ENCODE assay signal across 1 cellular context in genomic region chr2:144331652-144332355, GRCh38.
TF ChIP-seq lines count a peak whose summit lies in the region.

No MANE protein-coding gene starts in this region.

TF ChIP-seq in K562, 482 proteins besides CTCF, POLR2A, EP300 and RAD21 (continued from another document and continues in another):
- TF ChIP-seq MBD2 (IDR thresholded peaks at IDR 0.05; ENCODE audit: borderline replicate concordance, low read depth) (0 out of 2 replicates have a peak, but pooled peaks have one; percentile 23), TRIM24 (IDR thresholded peaks at IDR 0.05) (peak in 1 of 2 experiments; percentile 37; a peak in 1 of 4 replicates), PTBP1 (IDR thresholded peaks at IDR 0.05; ENCODE audit: low read depth, low read length) (no peak), BCOR (IDR thresholded peaks at IDR 0.05) (peak; percentile 71), ARID3B (CRISPR knock-in tag; IDR thresholded peaks at IDR 0.05; ENCODE audit: borderline replicate concordance) (no peak), CBX3 (IDR thresholded peaks at IDR 0.05; ENCODE audit: borderline replicate concordance in 1 of 2, low read length in 2 of 2) (peak in 1 of 2 experiments; percentile 39; a peak in 1 of 3 replicates), KAT2B (IDR thresholded peaks at IDR 0.05; ENCODE audit: low read depth, low read length) (no peak), RBBP5 (IDR thresholded peaks at IDR 0.05; ENCODE audit: borderline replicate concordance, insufficient read depth, low read length, poor library complexity, severe bottlenecking) (peak; percentile 88), ZNF77 (CRISPR knock-in tag; IDR thresholded peaks at IDR 0.05) (no peak), TGIF2 (CRISPR knock-in tag; IDR thresholded peaks at IDR 0.05) (no peak), MEF2A (IDR thresholded peaks at IDR 0.05; ENCODE audit: control insufficient read depth, low read depth, low read length) (no peak), ATF3 (IDR thresholded peaks at IDR 0.05) (no peak), ATF3 (CRISPR knock-in tag; conservative IDR thresholded peaks at IDR 0.05) (no peak), ZNF444 (CRISPR knock-in tag; IDR thresholded peaks at IDR 0.05) (no peak), TCF3 (CRISPR knock-in tag; IDR thresholded peaks at IDR 0.05) (no peak), POLR2AphosphoS5 (IDR thresholded peaks at IDR 0.05; ENCODE audit: control insufficient read depth, insufficient read depth, low read depth, low read length) (0 out of 2 replicates have a peak, but pooled peaks have one; percentile 33), SRF (CRISPR knock-in tag; IDR thresholded peaks at IDR 0.05) (peak in 1 of 2 experiments; percentile 50; a peak in 1 of 4 replicates), MEF2D (tag; conservative IDR thresholded peaks at IDR 0.05; ENCODE audit: low read depth) (no peak), ERF (CRISPR knock-in tag; IDR thresholded peaks at IDR 0.05) (0 out of 2 replicates have a peak, but pooled peaks have one; percentile 66), ZNF780A (CRISPR knock-in tag; IDR thresholded peaks at IDR 0.05) (no peak), NUFIP1 (IDR thresholded peaks at IDR 0.05; ENCODE audit: partially characterized antibody) (no peak), ADNP (tag; IDR thresholded peaks at IDR 0.05) (no peak), MTA1 (IDR thresholded peaks at IDR 0.05; ENCODE audit: borderline replicate concordance) (no peak), ZBTB8A (IDR thresholded peaks at IDR 0.05; ENCODE audit: partially characterized antibody) (no peak), TAL1 (IDR thresholded peaks at IDR 0.05) (no peak), PCBP1 (IDR thresholded peaks at IDR 0.05; ENCODE audit: low read depth, low read length, poor library complexity, severe bottlenecking) (no peak), TAF1 (IDR thresholded peaks at IDR 0.05; ENCODE audit: control insufficient read depth, extremely low read depth, insufficient read depth, low read length, severe bottlenecking) (peak; percentile 37), KDM5B (IDR thresholded peaks at IDR 0.05; ENCODE audit: insufficient replicate concordance, low read depth, low read length) (peak; percentile 56), DPF2 (IDR thresholded peaks at IDR 0.05) (peak; percentile 12; the same call in 1 of the 2 replicates), ZNF583 (CRISPR knock-in tag; IDR thresholded peaks at IDR 0.05) (no peak), RCOR1 (IDR thresholded peaks at IDR 0.05; ENCODE audit: borderline replicate concordance in 1 of 2, low read depth in 2 of 2, low read length in 2 of 2) (no peak), SMAD1 (IDR thresholded peaks at IDR 0.05; ENCODE audit: low read depth, low read length, partially characterized antibody) (no peak), POU5F1 (IDR thresholded peaks at IDR 0.05; ENCODE audit: borderline replicate concordance, low read depth, low read length, partially characterized antibody) (no peak), TAF7 (tag; IDR thresholded peaks at IDR 0.05) (peak; percentile 57; the same call in 1 of the 2 replicates), TSC22D4 (tag; IDR thresholded peaks at IDR 0.05) (no peak), TEAD2 (tag; IDR thresholded peaks at IDR 0.05) (no peak), MNT (conservative IDR thresholded peaks at IDR 0.05) (peak in 1 of 2 experiments; percentile 70; a peak in 2 of 4 replicates), TCF7L2 (IDR thresholded peaks at IDR 0.05; ENCODE audit: low read depth, low read length) (no peak), PHF8 (IDR thresholded peaks at IDR 0.05; ENCODE audit: borderline replicate concordance, low read length) (peak; percentile 65; the same call in 1 of the 2 replicates)
- TF ChIP-seq, protein P1, sequence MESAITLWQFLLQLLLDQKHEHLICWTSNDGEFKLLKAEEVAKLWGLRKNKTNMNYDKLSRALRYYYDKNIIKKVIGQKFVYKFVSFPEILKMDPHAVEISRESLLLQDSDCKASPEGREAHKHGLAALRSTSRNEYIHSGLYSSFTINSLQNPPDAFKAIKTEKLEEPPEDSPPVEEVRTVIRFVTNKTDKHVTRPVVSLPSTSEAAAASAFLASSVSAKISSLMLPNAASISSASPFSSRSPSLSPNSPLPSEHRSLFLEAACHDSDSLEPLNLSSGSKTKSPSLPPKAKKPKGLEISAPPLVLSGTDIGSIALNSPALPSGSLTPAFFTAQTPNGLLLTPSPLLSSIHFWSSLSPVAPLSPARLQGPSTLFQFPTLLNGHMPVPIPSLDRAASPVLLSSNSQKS (CRISPR knock-in tag; IDR thresholded peaks at IDR 0.05), result no peak
- TF ChIP-seq, protein P2, sequence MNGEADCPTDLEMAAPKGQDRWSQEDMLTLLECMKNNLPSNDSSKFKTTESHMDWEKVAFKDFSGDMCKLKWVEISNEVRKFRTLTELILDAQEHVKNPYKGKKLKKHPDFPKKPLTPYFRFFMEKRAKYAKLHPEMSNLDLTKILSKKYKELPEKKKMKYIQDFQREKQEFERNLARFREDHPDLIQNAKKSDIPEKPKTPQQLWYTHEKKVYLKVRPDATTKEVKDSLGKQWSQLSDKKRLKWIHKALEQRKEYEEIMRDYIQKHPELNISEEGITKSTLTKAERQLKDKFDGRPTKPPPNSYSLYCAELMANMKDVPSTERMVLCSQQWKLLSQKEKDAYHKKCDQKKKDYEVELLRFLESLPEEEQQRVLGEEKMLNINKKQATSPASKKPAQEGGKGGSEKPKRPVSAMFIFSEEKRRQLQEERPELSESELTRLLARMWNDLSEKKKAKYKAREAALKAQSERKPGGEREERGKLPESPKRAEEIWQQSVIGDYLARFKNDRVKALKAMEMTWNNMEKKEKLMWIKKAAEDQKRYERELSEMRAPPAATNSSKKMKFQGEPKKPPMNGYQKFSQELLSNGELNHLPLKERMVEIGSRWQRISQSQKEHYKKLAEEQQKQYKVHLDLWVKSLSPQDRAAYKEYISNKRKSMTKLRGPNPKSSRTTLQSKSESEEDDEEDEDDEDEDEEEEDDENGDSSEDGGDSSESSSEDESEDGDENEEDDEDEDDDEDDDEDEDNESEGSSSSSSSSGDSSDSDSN (IDR thresholded peaks at IDR 0.05; ENCODE audit: borderline replicate concordance in 1 of 2, low read depth in 2 of 2, low read length in 2 of 2), result no peak
- TF ChIP-seq, protein P3, sequence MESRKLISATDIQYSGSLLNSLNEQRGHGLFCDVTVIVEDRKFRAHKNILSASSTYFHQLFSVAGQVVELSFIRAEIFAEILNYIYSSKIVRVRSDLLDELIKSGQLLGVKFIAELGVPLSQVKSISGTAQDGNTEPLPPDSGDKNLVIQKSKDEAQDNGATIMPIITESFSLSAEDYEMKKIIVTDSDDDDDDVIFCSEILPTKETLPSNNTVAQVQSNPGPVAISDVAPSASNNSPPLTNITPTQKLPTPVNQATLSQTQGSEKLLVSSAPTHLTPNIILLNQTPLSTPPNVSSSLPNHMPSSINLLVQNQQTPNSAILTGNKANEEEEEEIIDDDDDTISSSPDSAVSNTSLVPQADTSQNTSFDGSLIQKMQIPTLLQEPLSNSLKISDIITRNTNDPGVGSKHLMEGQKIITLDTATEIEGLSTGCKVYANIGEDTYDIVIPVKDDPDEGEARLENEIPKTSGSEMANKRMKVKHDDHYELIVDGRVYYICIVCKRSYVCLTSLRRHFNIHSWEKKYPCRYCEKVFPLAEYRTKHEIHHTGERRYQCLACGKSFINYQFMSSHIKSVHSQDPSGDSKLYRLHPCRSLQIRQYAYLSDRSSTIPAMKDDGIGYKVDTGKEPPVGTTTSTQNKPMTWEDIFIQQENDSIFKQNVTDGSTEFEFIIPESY (CRISPR knock-in tag; IDR thresholded peaks at IDR 0.05), result no peak
- TF ChIP-seq, protein P4, sequence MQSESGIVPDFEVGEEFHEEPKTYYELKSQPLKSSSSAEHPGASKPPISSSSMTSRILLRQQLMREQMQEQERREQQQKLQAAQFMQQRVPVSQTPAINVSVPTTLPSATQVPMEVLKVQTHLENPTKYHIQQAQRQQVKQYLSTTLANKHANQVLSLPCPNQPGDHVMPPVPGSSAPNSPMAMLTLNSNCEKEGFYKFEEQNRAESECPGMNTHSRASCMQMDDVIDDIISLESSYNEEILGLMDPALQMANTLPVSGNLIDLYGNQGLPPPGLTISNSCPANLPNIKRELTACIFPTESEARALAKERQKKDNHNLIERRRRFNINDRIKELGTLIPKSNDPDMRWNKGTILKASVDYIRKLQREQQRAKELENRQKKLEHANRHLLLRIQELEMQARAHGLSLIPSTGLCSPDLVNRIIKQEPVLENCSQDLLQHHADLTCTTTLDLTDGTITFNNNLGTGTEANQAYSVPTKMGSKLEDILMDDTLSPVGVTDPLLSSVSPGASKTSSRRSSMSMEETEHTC (IDR thresholded peaks at IDR 0.05), result no peak
- TF ChIP-seq, protein P5, sequence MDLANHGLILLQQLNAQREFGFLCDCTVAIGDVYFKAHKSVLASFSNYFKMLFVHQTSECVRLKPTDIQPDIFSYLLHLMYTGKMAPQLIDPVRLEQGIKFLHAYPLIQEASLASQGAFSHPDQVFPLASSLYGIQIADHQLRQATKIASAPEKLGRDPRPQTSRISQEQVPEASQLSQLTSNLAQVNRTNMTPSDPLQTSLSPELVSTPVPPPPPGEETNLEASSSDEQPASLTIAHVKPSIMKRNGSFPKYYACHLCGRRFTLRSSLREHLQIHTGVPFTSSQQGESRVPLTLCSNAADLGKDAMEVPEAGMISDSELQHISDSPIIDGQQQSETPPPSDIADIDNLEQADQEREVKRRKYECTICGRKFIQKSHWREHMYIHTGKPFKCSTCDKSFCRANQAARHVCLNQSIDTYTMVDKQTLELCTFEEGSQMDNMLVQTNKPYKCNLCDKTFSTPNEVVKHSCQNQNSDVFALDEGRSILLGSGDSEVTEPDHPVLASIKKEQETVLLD (IDR thresholded peaks at IDR 0.05), result peak; percentile 55; the same call in 1 of the 2 replicates
- TF ChIP-seq, protein P6, sequence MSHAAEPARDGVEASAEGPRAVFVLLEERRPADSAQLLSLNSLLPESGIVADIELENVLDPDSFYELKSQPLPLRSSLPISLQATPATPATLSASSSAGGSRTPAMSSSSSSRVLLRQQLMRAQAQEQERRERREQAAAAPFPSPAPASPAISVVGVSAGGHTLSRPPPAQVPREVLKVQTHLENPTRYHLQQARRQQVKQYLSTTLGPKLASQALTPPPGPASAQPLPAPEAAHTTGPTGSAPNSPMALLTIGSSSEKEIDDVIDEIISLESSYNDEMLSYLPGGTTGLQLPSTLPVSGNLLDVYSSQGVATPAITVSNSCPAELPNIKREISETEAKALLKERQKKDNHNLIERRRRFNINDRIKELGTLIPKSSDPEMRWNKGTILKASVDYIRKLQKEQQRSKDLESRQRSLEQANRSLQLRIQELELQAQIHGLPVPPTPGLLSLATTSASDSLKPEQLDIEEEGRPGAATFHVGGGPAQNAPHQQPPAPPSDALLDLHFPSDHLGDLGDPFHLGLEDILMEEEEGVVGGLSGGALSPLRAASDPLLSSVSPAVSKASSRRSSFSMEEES (CRISPR knock-in tag; IDR thresholded peaks at IDR 0.05), result no peak
- TF ChIP-seq, protein P7, sequence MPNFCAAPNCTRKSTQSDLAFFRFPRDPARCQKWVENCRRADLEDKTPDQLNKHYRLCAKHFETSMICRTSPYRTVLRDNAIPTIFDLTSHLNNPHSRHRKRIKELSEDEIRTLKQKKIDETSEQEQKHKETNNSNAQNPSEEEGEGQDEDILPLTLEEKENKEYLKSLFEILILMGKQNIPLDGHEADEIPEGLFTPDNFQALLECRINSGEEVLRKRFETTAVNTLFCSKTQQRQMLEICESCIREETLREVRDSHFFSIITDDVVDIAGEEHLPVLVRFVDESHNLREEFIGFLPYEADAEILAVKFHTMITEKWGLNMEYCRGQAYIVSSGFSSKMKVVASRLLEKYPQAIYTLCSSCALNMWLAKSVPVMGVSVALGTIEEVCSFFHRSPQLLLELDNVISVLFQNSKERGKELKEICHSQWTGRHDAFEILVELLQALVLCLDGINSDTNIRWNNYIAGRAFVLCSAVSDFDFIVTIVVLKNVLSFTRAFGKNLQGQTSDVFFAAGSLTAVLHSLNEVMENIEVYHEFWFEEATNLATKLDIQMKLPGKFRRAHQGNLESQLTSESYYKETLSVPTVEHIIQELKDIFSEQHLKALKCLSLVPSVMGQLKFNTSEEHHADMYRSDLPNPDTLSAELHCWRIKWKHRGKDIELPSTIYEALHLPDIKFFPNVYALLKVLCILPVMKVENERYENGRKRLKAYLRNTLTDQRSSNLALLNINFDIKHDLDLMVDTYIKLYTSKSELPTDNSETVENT (CRISPR knock-in tag; IDR thresholded peaks at IDR 0.05), result peak; percentile 34
- TF ChIP-seq, protein P8, sequence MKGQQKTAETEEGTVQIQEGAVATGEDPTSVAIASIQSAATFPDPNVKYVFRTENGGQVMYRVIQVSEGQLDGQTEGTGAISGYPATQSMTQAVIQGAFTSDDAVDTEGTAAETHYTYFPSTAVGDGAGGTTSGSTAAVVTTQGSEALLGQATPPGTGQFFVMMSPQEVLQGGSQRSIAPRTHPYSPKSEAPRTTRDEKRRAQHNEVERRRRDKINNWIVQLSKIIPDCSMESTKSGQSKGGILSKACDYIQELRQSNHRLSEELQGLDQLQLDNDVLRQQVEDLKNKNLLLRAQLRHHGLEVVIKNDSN (CRISPR knock-in tag; IDR thresholded peaks at IDR 0.05), result no peak
